ENCODE assay signal across 24 cellular contexts in the genomic region with DNA sequence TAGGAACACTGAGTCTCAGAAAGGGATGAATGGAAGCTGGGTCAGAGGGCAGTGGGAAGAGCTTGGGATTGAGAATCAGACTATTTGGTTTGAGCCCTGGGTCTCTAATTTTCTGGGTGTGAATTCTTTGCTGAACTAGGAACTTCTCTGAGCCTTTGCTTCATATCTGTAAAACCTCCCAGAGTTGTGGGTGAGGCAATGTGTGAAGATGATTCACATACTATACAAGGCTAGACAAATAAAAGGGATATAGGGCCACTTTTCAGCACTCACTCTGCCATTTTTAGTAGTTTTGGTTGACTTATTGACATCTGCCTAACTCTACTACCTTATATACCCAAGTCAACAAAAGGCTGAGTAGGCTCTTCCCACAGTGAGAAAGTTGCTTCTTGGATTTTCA.
DNase-seq lines count a peak whose midpoint lies in the region; ATAC-seq and TF ChIP-seq lines count a peak whose summit lies in the region.
"Had no signal": no experiment of that assay in that cellular context is flagged by ENCODE, and none has a peak within 500 bp of the region (broad histone marks: within the 10 kb centered on the region; RNA-seq: fewer than 3 reads in every experiment).

No MANE protein-coding gene starts in this region.

- peaks cover 29 to 49% (median 46%) of the 10 kb centered on the region in 7 donors for H3K4me1 Mint-ChIP-seq in naive thymus-derived CD4-positive, alpha-beta T cell

- H3K36me3 Mint-ChIP-seq in naive thymus-derived CD4-positive, alpha-beta T cell = peaks cover 0 to 29% (median 0%) of the 10 kb centered on the region in 5 donors
- H3K36me3 Mint-ChIP-seq: CD8-positive, alpha-beta T cell had no signal

- H3K27ac Mint-ChIP-seq in naive thymus-derived CD4-positive, alpha-beta T cell = peak overlapping the region in 2 of 9 donors; percentile 37 to 97
- H3K27ac Mint-ChIP-seq: activated naive CD4-positive, alpha-beta T cell treated with anti-CD3 and anti-CD28 coated beads for 36 hours; CD8-positive, alpha-beta T cell had no signal

- no peaks in the 10 kb centered on the region for H3K36me3 ChIP-seq in Panc1 (ENCODE audit: control insufficient read depth, insufficient read depth, low read length)
- no peaks in the 10 kb centered on the region for H3K36me3 ChIP-seq in naive thymus-derived CD4-positive, alpha-beta T cell (ENCODE audit: control insufficient read depth in 2 of 3, insufficient read depth in 3 of 3, low read length in 3 of 3)
- H3K36me3 ChIP-seq: heart left ventricle, Peyer's patch, right lobe of liver, suprapubic skin had no signal

- H3K4me3 Mint-ChIP-seq in naive thymus-derived CD4-positive, alpha-beta T cell = no peak overlapping the region
- H3K4me3 Mint-ChIP-seq: activated naive CD4-positive, alpha-beta T cell treated with anti-CD3 and anti-CD28 coated beads for 36 hours; CD8-positive, alpha-beta T cell; naive B cell; T-helper 1 cell treated with Interleukin-12 subunit alpha and Interleukin-12 subunit beta and Interleukin-4 antibody, amounts not matched to agents 30 μg/mL and 1 μg/mL, for 36 hours had no signal

- H3K4me1 ChIP-seq in Panc1 (ENCODE audit: control insufficient read depth, insufficient read depth, low read length) = peaks cover 13% of the 10 kb centered on the region
- H3K4me1 ChIP-seq in naive thymus-derived CD4-positive, alpha-beta T cell (ENCODE audit: control insufficient read depth in 2 of 2, insufficient read depth in 2 of 2, low read length in 2 of 2) = peaks cover 16 to 34% of the 10 kb centered on the region in 2 donors
- H3K4me1 ChIP-seq: Peyer's patch, right lobe of liver, suprapubic skin had no signal

- POLR2A ChIA-PET in Panc1 (lab: Charles Lee) = no interaction called here
- POLR2A ChIA-PET in naive thymus-derived CD4-positive, alpha-beta T cell (lab: Charles Lee) = no interaction called here

- intact Hi-C loops in Panc1 (cut with micrococcal nuclease; ENCODE audit: unreplicated experiment) = no loop called here
- intact Hi-C loops in naive thymus-derived CD4-positive, alpha-beta T cell (cut with micrococcal nuclease) = no loop called here

- in situ Hi-C loops in Panc1 (cut with HindIII; ENCODE audit: low pct_unique_long_range_greater_than_20kb, low sequenced_read_pairs) = no loop called here

- H3K4me3 ChIP-seq in Panc1 (ENCODE audit: low read depth in 2 of 2, low read length in 2 of 2) = no peak overlapping the region
- H3K4me3 ChIP-seq in epithelial cell of esophagus (ENCODE audit: low read length) = no peak overlapping the region
- H3K4me3 ChIP-seq in naive thymus-derived CD4-positive, alpha-beta T cell (ENCODE audit: low read length) = no peak overlapping the region
- H3K4me3 ChIP-seq: heart left ventricle, Peyer's patch, right lobe of liver, suprapubic skin had no signal

- no peaks in the 10 kb centered on the region for H3K9me3 ChIP-seq in Panc1 (ENCODE audit: control insufficient read depth, insufficient read depth, low read depth, low read length)
- H3K9me3 ChIP-seq in naive thymus-derived CD4-positive, alpha-beta T cell (ENCODE audit: control insufficient read depth in 2 of 3, low read length in 3 of 3) = no peaks in the 10 kb centered on the region
- H3K9me3 ChIP-seq: heart left ventricle, Peyer's patch, right lobe of liver, suprapubic skin had no signal

- H3K27me3 Mint-ChIP-seq in naive thymus-derived CD4-positive, alpha-beta T cell = no peaks in the 10 kb centered on the region
- H3K27me3 Mint-ChIP-seq: naive B cell had no signal

- ATAC-seq in Panc1 = no peak
- peak; percentile 35 for ATAC-seq in naive thymus-derived CD4-positive, alpha-beta T cell
- ATAC-seq: CD8-positive, alpha-beta T cell; heart left ventricle had no signal

- peak; percentile 42 for DNase-seq in DMS53 (lab: John Stamatoyannopoulos, UW)
- DNase-seq in Panc1 (ENCODE audit: low read depth, low spot score) = no peak
- peak; percentile 68 for DNase-seq in epithelial cell of esophagus (ENCODE audit: low read depth)
- no peak for DNase-seq in naive thymus-derived CD4-positive, alpha-beta T cell
- no peak for DNase-seq in cerebellar cortex (ENCODE audit: low spot score)
- DNase-seq in ecto neural progenitor cell (ENCODE audit: low spot score) = no peak
- no peak for DNase-seq in activated CD8-positive, alpha-beta memory T cell treated with anti-CD3 and anti-CD28 coated beads, Interleukin-2, amount 50 U/mL, for 48 hours
- DNase-seq in NCI-H526 (lab: John Stamatoyannopoulos, UW) = no peak
- DNase-seq: activated CD4-positive, alpha-beta T cell treated with anti-CD3 and anti-CD28 coated beads, Interleukin-2, amount 50 U/mL, for 1 hour; activated naive CD4-positive, alpha-beta T cell treated with anti-CD3 and anti-CD28 coated beads for 36 hours; activated T-cell treated with anti-CD3 and anti-CD28 coated beads for 4 hours; CD8-positive, alpha-beta T cell; DMS79; effector memory CD4-positive, alpha-beta T cell; heart left ventricle; MV-4-11; naive B cell; NCI-H187; Peyer's patch; right lobe of liver had no signal

- H3K27ac ChIP-seq in Panc1 (ENCODE audit: low read length) = peak overlapping the region; percentile 9; the same call in 1 of the 2 replicates
- H3K27ac ChIP-seq in naive thymus-derived CD4-positive, alpha-beta T cell (ENCODE audit: low read depth, low read length) = no peak overlapping the region
- H3K27ac ChIP-seq: heart left ventricle, KMS-11, Peyer's patch, right lobe of liver, suprapubic skin, VCaP had no signal

- TF ChIP-seq CTCF in Panc1 (IDR thresholded peaks at IDR 0.05) = no peak
- TF ChIP-seq CTCF in epithelial cell of esophagus (IDR thresholded peaks at IDR 0.05; ENCODE audit: insufficient read depth, low read depth, low read length, missing control alignments) = no peak

- peaks cover 0 to 7% (median 0%) of the 10 kb centered on the region in 11 donors for H3K9me3 Mint-ChIP-seq in naive thymus-derived CD4-positive, alpha-beta T cell
- H3K9me3 Mint-ChIP-seq: activated naive CD4-positive, alpha-beta T cell treated with anti-CD3 and anti-CD28 coated beads for 36 hours; CD8-positive, alpha-beta T cell; naive B cell; T-helper 1 cell treated with Interleukin-12 subunit alpha and Interleukin-12 subunit beta and Interleukin-4 antibody, amounts not matched to agents 30 μg/mL and 1 μg/mL, for 36 hours had no signal

- no peaks in the 10 kb centered on the region for H3K27me3 ChIP-seq in Panc1 (ENCODE audit: control insufficient read depth, insufficient read depth, low read length)
- no peaks in the 10 kb centered on the region for H3K27me3 ChIP-seq in naive thymus-derived CD4-positive, alpha-beta T cell (ENCODE audit: control insufficient read depth in 2 of 2, insufficient read depth in 2 of 2, low read length in 2 of 2)
- H3K27me3 ChIP-seq: heart left ventricle, Peyer's patch, right lobe of liver, suprapubic skin had no signal

- CTCF ChIA-PET in Panc1 (lab: Charles Lee) = no interaction called here
- CTCF ChIA-PET in naive thymus-derived CD4-positive, alpha-beta T cell (lab: Charles Lee) = no interaction called here

- BruUV-seq in Panc1 (replicated peaks; lab: Mats Ljungman, UMichigan) = no TSS peak

Comparison
In these comparisons a context has a peak if more than half of its experiments do, and no peak if none do; other contexts are left out.
1. DNase-seq: peak in DMS53 (single experiment) and epithelial cell of esophagus (single experiment); none in Panc1 (single experiment), naive thymus-derived CD4-positive, alpha-beta T cell (0 of 9), cerebellar cortex (single experiment), ecto neural progenitor cell (single experiment), activated CD8-positive, alpha-beta memory T cell treated with anti-CD3 and anti-CD28 coated beads, Interleukin-2, amount 50 U/mL, for 48 hours (single experiment) and NCI-H526 (0 of 2).